2 cellular contexts compared by ENCODE assay signal in genomic region chr5:179668404-179668803, GRCh38.
TF ChIP-seq lines count a peak whose summit lies in the region.

No MANE protein-coding gene starts in this region.

TF ChIP-seq in SK-N-SH treated with all-trans-retinoic acid at 6 μM for 48 hours, 23 proteins besides CTCF, POLR2A, EP300 and RAD21:
- TF ChIP-seq, protein P1, sequence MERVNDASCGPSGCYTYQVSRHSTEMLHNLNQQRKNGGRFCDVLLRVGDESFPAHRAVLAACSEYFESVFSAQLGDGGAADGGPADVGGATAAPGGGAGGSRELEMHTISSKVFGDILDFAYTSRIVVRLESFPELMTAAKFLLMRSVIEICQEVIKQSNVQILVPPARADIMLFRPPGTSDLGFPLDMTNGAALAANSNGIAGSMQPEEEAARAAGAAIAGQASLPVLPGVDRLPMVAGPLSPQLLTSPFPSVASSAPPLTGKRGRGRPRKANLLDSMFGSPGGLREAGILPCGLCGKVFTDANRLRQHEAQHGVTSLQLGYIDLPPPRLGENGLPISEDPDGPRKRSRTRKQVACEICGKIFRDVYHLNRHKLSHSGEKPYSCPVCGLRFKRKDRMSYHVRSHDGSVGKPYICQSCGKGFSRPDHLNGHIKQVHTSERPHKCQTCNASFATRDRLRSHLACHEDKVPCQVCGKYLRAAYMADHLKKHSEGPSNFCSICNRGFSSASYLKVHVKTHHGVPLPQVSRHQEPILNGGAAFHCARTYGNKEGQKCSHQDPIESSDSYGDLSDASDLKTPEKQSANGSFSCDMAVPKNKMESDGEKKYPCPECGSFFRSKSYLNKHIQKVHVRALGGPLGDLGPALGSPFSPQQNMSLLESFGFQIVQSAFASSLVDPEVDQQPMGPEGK (CRISPR knock-in tag; IDR thresholded peaks at IDR 0.05; ENCODE audit: borderline replicate concordance), result no peak
- TF ChIP-seq PPARA (CRISPR knock-in tag; IDR thresholded peaks at IDR 0.05; ENCODE audit: borderline replicate concordance) (no peak), ZFP3 (CRISPR knock-in tag; IDR thresholded peaks at IDR 0.05) (no peak), GLIS3 (CRISPR knock-in tag; IDR thresholded peaks at IDR 0.05) (no peak), ZNF565 (CRISPR knock-in tag; conservative IDR thresholded peaks at IDR 0.05; ENCODE audit: low read depth) (no peak), TOX (CRISPR knock-in tag; IDR thresholded peaks at IDR 0.05; ENCODE audit: borderline replicate concordance) (no peak), ZC3H10 (CRISPR knock-in tag; IDR thresholded peaks at IDR 0.05) (no peak), TCF4 (CRISPR knock-in tag; IDR thresholded peaks at IDR 0.05; ENCODE audit: borderline replicate concordance) (no peak), ZNF8 (CRISPR knock-in tag; IDR thresholded peaks at IDR 0.05) (no peak)
- TF ChIP-seq, protein P2, sequence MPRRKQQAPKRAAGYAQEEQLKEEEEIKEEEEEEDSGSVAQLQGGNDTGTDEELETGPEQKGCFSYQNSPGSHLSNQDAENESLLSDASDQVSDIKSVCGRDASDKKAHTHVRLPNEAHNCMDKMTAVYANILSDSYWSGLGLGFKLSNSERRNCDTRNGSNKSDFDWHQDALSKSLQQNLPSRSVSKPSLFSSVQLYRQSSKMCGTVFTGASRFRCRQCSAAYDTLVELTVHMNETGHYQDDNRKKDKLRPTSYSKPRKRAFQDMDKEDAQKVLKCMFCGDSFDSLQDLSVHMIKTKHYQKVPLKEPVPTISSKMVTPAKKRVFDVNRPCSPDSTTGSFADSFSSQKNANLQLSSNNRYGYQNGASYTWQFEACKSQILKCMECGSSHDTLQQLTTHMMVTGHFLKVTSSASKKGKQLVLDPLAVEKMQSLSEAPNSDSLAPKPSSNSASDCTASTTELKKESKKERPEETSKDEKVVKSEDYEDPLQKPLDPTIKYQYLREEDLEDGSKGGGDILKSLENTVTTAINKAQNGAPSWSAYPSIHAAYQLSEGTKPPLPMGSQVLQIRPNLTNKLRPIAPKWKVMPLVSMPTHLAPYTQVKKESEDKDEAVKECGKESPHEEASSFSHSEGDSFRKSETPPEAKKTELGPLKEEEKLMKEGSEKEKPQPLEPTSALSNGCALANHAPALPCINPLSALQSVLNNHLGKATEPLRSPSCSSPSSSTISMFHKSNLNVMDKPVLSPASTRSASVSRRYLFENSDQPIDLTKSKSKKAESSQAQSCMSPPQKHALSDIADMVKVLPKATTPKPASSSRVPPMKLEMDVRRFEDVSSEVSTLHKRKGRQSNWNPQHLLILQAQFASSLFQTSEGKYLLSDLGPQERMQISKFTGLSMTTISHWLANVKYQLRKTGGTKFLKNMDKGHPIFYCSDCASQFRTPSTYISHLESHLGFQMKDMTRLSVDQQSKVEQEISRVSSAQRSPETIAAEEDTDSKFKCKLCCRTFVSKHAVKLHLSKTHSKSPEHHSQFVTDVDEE (CRISPR knock-in tag; IDR thresholded peaks at IDR 0.05), result no peak
- TF ChIP-seq, protein P3, sequence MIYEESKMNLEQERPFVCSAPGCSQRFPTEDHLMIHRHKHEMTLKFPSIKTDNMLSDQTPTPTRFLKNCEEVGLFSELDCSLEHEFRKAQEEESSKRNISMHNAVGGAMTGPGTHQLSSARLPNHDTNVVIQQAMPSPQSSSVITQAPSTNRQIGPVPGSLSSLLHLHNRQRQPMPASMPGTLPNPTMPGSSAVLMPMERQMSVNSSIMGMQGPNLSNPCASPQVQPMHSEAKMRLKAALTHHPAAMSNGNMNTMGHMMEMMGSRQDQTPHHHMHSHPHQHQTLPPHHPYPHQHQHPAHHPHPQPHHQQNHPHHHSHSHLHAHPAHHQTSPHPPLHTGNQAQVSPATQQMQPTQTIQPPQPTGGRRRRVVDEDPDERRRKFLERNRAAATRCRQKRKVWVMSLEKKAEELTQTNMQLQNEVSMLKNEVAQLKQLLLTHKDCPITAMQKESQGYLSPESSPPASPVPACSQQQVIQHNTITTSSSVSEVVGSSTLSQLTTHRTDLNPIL (CRISPR knock-in tag; IDR thresholded peaks at IDR 0.05; ENCODE audit: low read depth), result no peak
- TF ChIP-seq, protein P4, sequence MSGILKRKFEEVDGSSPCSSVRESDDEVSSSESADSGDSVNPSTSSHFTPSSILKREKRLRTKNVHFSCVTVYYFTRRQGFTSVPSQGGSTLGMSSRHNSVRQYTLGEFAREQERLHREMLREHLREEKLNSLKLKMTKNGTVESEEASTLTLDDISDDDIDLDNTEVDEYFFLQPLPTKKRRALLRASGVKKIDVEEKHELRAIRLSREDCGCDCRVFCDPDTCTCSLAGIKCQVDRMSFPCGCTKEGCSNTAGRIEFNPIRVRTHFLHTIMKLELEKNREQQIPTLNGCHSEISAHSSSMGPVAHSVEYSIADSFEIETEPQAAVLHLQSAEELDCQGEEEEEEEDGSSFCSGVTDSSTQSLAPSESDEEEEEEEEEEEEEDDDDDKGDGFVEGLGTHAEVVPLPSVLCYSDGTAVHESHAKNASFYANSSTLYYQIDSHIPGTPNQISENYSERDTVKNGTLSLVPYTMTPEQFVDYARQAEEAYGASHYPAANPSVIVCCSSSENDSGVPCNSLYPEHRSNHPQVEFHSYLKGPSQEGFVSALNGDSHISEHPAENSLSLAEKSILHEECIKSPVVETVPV (CRISPR knock-in tag; IDR thresholded peaks at IDR 0.05), result no peak

TF ChIP-seq in HepG2, 621 proteins besides CTCF, POLR2A, EP300 and RAD21 (continues in another document):
- TF ChIP-seq, protein P5, sequence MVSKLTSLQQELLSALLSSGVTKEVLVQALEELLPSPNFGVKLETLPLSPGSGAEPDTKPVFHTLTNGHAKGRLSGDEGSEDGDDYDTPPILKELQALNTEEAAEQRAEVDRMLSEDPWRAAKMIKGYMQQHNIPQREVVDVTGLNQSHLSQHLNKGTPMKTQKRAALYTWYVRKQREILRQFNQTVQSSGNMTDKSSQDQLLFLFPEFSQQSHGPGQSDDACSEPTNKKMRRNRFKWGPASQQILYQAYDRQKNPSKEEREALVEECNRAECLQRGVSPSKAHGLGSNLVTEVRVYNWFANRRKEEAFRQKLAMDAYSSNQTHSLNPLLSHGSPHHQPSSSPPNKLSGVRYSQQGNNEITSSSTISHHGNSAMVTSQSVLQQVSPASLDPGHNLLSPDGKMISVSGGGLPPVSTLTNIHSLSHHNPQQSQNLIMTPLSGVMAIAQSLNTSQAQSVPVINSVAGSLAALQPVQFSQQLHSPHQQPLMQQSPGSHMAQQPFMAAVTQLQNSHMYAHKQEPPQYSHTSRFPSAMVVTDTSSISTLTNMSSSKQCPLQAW (CRISPR knock-in tag; IDR thresholded peaks at IDR 0.05), result peak; percentile 39; the same call in 1 of the 2 replicates
- TF ChIP-seq CBX1 (IDR thresholded peaks at IDR 0.05; ENCODE audit: low read depth) (no peak), ZNF572 (CRISPR knock-in tag; IDR thresholded peaks at IDR 0.05) (0 out of 2 replicates have a peak, but pooled peaks have one; percentile 14), FOXA3 (CRISPR knock-in tag; IDR thresholded peaks at IDR 0.05) (peak; percentile 22; the same call in 1 of the 2 replicates), ZBTB20 (CRISPR knock-in tag; IDR thresholded peaks at IDR 0.05; ENCODE audit: borderline replicate concordance, low read depth) (no peak), TEAD3 (CRISPR knock-in tag; optimal IDR thresholded peaks at IDR 0.05; ENCODE audit: borderline replicate concordance) (peak; percentile 28), RFX5 (IDR thresholded peaks at IDR 0.05; ENCODE audit: low read depth, low read length) (no peak), ADNP (CRISPR knock-in tag; IDR thresholded peaks at IDR 0.05) (0 out of 2 replicates have a peak, but pooled peaks have one; percentile 12), XRCC5 (optimal IDR thresholded peaks at IDR 0.05; ENCODE audit: low read length) (peak; percentile 72), ZNF605 (CRISPR knock-in tag; IDR thresholded peaks at IDR 0.05) (no peak), ZNF761 (CRISPR knock-in tag; conservative IDR thresholded peaks at IDR 0.05) (no peak), PHF21A (CRISPR knock-in tag; IDR thresholded peaks at IDR 0.05) (no peak), FOXA1 (IDR thresholded peaks at IDR 0.05) (no peak), FOXA1 (CRISPR knock-in tag; IDR thresholded peaks at IDR 0.05) (0 out of 2 replicates have a peak, but pooled peaks have one; percentile 6), SALL1 (CRISPR knock-in tag; IDR thresholded peaks at IDR 0.05) (peak; percentile 47; the same call in 1 of the 2 replicates), ZNF3 (CRISPR knock-in tag; IDR thresholded peaks at IDR 0.05) (no peak), THYN1 (CRISPR knock-in tag; IDR thresholded peaks at IDR 0.05; ENCODE audit: borderline replicate concordance, low read depth) (no peak), SMC3 (IDR thresholded peaks at IDR 0.05; ENCODE audit: low read length) (peak; percentile 94), STAG1 (CRISPR knock-in tag; IDR thresholded peaks at IDR 0.05) (peak; percentile 86), HNF4A (CRISPR knock-in tag; IDR thresholded peaks at IDR 0.05) (0 out of 2 replicates have a peak, but pooled peaks have one; percentile 10)
- TF ChIP-seq, protein P6, sequence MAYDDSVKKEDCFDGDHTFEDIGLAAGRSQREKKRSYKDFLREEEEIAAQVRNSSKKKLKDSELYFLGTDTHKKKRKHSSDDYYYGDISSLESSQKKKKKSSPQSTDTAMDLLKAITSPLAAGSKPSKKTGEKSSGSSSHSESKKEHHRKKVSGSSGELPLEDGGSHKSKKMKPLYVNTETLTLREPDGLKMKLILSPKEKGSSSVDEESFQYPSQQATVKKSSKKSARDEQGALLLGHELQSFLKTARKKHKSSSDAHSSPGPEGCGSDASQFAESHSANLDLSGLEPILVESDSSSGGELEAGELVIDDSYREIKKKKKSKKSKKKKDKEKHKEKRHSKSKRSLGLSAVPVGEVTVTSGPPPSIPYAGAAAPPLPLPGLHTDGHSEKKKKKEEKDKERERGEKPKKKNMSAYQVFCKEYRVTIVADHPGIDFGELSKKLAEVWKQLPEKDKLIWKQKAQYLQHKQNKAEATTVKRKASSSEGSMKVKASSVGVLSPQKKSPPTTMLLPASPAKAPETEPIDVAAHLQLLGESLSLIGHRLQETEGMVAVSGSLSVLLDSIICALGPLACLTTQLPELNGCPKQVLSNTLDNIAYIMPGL (CRISPR knock-in tag; IDR thresholded peaks at IDR 0.05; ENCODE audit: borderline replicate concordance in 1 of 2, low read depth in 1 of 2), result peak; percentile 48 to 70; a peak in 2 of 4 replicates
- TF ChIP-seq, protein P7, sequence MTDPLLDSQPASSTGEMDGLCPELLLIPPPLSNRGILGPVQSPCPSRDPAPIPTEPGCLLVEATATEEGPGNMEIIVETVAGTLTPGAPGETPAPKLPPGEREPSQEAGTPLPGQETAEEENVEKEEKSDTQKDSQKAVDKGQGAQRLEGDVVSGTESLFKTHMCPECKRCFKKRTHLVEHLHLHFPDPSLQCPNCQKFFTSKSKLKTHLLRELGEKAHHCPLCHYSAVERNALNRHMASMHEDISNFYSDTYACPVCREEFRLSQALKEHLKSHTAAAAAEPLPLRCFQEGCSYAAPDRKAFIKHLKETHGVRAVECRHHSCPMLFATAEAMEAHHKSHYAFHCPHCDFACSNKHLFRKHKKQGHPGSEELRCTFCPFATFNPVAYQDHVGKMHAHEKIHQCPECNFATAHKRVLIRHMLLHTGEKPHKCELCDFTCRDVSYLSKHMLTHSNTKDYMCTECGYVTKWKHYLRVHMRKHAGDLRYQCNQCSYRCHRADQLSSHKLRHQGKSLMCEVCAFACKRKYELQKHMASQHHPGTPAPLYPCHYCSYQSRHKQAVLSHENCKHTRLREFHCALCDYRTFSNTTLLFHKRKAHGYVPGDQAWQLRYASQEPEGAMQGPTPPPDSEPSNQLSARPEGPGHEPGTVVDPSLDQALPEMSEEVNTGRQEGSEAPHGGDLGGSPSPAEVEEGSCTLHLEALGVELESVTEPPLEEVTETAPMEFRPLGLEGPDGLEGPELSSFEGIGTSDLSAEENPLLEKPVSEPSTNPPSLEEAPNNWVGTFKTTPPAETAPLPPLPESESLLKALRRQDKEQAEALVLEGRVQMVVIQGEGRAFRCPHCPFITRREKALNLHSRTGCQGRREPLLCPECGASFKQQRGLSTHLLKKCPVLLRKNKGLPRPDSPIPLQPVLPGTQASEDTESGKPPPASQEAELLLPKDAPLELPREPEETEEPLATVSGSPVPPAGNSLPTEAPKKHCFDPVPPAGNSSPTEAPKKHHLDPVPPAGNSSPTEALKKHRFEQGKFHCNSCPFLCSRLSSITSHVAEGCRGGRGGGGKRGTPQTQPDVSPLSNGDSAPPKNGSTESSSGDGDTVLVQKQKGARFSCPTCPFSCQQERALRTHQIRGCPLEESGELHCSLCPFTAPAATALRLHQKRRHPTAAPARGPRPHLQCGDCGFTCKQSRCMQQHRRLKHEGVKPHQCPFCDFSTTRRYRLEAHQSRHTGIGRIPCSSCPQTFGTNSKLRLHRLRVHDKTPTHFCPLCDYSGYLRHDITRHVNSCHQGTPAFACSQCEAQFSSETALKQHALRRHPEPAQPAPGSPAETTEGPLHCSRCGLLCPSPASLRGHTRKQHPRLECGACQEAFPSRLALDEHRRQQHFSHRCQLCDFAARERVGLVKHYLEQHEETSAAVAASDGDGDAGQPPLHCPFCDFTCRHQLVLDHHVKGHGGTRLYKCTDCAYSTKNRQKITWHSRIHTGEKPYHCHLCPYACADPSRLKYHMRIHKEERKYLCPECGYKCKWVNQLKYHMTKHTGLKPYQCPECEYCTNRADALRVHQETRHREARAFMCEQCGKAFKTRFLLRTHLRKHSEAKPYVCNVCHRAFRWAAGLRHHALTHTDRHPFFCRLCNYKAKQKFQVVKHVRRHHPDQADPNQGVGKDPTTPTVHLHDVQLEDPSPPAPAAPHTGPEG (CRISPR knock-in tag; IDR thresholded peaks at IDR 0.05), result no peak
- TF ChIP-seq, protein P8, sequence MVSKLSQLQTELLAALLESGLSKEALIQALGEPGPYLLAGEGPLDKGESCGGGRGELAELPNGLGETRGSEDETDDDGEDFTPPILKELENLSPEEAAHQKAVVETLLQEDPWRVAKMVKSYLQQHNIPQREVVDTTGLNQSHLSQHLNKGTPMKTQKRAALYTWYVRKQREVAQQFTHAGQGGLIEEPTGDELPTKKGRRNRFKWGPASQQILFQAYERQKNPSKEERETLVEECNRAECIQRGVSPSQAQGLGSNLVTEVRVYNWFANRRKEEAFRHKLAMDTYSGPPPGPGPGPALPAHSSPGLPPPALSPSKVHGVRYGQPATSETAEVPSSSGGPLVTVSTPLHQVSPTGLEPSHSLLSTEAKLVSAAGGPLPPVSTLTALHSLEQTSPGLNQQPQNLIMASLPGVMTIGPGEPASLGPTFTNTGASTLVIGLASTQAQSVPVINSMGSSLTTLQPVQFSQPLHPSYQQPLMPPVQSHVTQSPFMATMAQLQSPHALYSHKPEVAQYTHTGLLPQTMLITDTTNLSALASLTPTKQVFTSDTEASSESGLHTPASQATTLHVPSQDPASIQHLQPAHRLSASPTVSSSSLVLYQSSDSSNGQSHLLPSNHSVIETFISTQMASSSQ (IDR thresholded peaks at IDR 0.05; ENCODE audit: low read depth), result no peak
- TF ChIP-seq, protein P8 (CRISPR knock-in tag; IDR thresholded peaks at IDR 0.05; ENCODE audit: borderline replicate concordance), result no peak
